ENCODE assay signal across 20 cellular contexts in genomic region chr20:50014570-50015562, GRCh38. TPM values are rescaled to one million over a fixed set of nuclear protein-coding genes. Genes with fewer than 3 reads are reported as not detected.
DNase-seq lines count a peak whose midpoint lies in the region; ATAC-seq and TF ChIP-seq lines count a peak whose summit lies in the region.
"Had no signal": no experiment of that assay in that cellular context is flagged by ENCODE, and none has a peak within 500 bp of the region (broad histone marks: within the 10 kb centered on the region; RNA-seq: fewer than 3 reads in every experiment).

No MANE protein-coding gene starts in this region.

- no peaks in the 10 kb centered on the region for H3K9me3 Mint-ChIP-seq in endodermal cell
- no peaks in the 10 kb centered on the region for H3K9me3 Mint-ChIP-seq in neural progenitor cell
- H3K9me3 Mint-ChIP-seq: activated T-cell treated with anti-CD3 and anti-CD28 coated beads, Interleukin-2, amount 50 U/mL, for 4 hours had no signal

- H3K27ac ChIP-seq in endodermal cell (ENCODE audit: low read depth, low read length) (no peak overlapping the region), neural progenitor cell (no peak overlapping the region)
- H3K27ac ChIP-seq: body of pancreas, colonic mucosa, uterus had no signal

- peaks cover 14% of the 10 kb centered on the region for H3K4me1 ChIP-seq in endodermal cell (ENCODE audit: control insufficient read depth, insufficient read depth, low read length)
- peaks cover 7% of the 10 kb centered on the region for H3K4me1 ChIP-seq in neural progenitor cell
- H3K4me1 ChIP-seq: body of pancreas, colonic mucosa, uterus had no signal

- H3K27ac Mint-ChIP-seq in endodermal cell = peak overlapping the region; percentile 65
- H3K27ac Mint-ChIP-seq in neural progenitor cell = peak overlapping the region; percentile 14
- H3K27ac Mint-ChIP-seq: activated CD8-positive, alpha-beta T cell treated with anti-CD3 and anti-CD28 coated beads, Interleukin-2, amount 10 ng/mL, durations not matched to agents 7 days and 5 days had no signal

- DNase-seq in DMS 273 (lab: John Stamatoyannopoulos, UW; ENCODE audit: unreplicated experiment) = peak; percentile 89
- DNase-seq in NCI-H1694 treated with DMSO at 0.1 percent for 48 hours (lab: John Stamatoyannopoulos, UW) = peak; percentile 75
- peak; percentile 70 for DNase-seq in endodermal cell
- DNase-seq in neural progenitor cell (ENCODE audit: low spot score) = no peak
- DNase-seq in activated T-cell treated with anti-CD3 and anti-CD28 coated beads, Interleukin-2, amount 50 U/mL, for 48 hours = no peak
- DNase-seq in COR-L47 (lab: John Stamatoyannopoulos, UW) = no peak
- no peak for DNase-seq in NCI-H2196 (lab: John Stamatoyannopoulos, UW; ENCODE audit: unreplicated experiment)
- DNase-seq: activated CD8-positive, alpha-beta T cell treated with anti-CD3 and anti-CD28 coated beads, Interleukin-2, amount 10 ng/mL, durations not matched to agents 7 days and 5 days; activated naive CD4-positive, alpha-beta T cell treated with anti-CD3 and anti-CD28 coated beads, Interleukin-2, amount 50 U/mL, for 16 hours; activated T-cell treated with anti-CD3 and anti-CD28 coated beads, Interleukin-2, amount 50 U/mL, for 4 hours; body of pancreas; colonic mucosa; mucosa of descending colon; nucleus accumbens; SHP77; stimulated activated CD4-positive, alpha-beta T cell treated with anti-CD3 and anti-CD28 coated beads, Interleukin-2, amount 100 ng/mL, for 24 hours; T-helper 2 cell; uterus had no signal

- no peak for TF ChIP-seq CTCF in endodermal cell (conservative IDR thresholded peaks at IDR 0.05)
- no peak for TF ChIP-seq CTCF in neural progenitor cell (IDR thresholded peaks at IDR 0.05)

- H3K27me3 ChIP-seq in endodermal cell (ENCODE audit: control insufficient read depth, insufficient read depth, low read length, poor library complexity, severe bottlenecking) = peaks cover 6% of the 10 kb centered on the region
- H3K27me3 ChIP-seq in neural progenitor cell = peaks cover 16% of the 10 kb centered on the region
- H3K27me3 ChIP-seq: body of pancreas, sigmoid colon, uterus had no signal

- peaks cover 8% of the 10 kb centered on the region for H3F3A ChIP-seq in neural progenitor cell (ENCODE audit: low read depth)

- H3K4me3 Mint-ChIP-seq in endodermal cell = no peak overlapping the region
- no peak overlapping the region for H3K4me3 Mint-ChIP-seq in neural progenitor cell
- H3K4me3 Mint-ChIP-seq: activated CD8-positive, alpha-beta T cell treated with anti-CD3 and anti-CD28 coated beads, Interleukin-2, amount 10 ng/mL, durations not matched to agents 7 days and 5 days; activated T-cell treated with anti-CD3 and anti-CD28 coated beads, Interleukin-2, amount 50 U/mL, for 4 hours had no signal

- H3K79me2 ChIP-seq in neural progenitor cell (ENCODE audit: low read depth) = no peaks in the 10 kb centered on the region

- H3K27me3 Mint-ChIP-seq in endodermal cell (ENCODE audit: insufficient read depth) (peaks cover 8% of the 10 kb centered on the region), neural progenitor cell (ENCODE audit: insufficient read depth, low read depth) (peaks cover 14% of the 10 kb centered on the region)

- H3K9me3 ChIP-seq in endodermal cell (ENCODE audit: control insufficient read depth, low read length) (no peaks in the 10 kb centered on the region), neural progenitor cell (ENCODE audit: low read depth) (no peaks in the 10 kb centered on the region)
- H3K9me3 ChIP-seq: body of pancreas, colonic mucosa, mucosa of descending colon, sigmoid colon, uterus had no signal

- H3K36me3 Mint-ChIP-seq in endodermal cell (ENCODE audit: low read depth) (no peaks in the 10 kb centered on the region), neural progenitor cell (no peaks in the 10 kb centered on the region)

- no peak overlapping the region for H2AFZ ChIP-seq in neural progenitor cell (replicated peaks)

- H3K4me2 ChIP-seq in neural progenitor cell = no peak overlapping the region

- H4K20me1 ChIP-seq in neural progenitor cell (ENCODE audit: low read depth) = no peaks in the 10 kb centered on the region

- whole genome bisulfite sequencing in endodermal cell (ENCODE audit: insufficient coverage in 1 of 2, insufficient read length in 1 of 2), 2 experiments = 77 to 80% methylated on average over 9 to 33 of the region's 38 CpGs

- no peak overlapping the region for H3K4me3 ChIP-seq in endodermal cell (ENCODE audit: low read length)
- no peak overlapping the region for H3K4me3 ChIP-seq in neural progenitor cell
- H3K4me3 ChIP-seq: body of pancreas, colonic mucosa, mucosa of descending colon, uterus had no signal

- H3K9ac ChIP-seq in endodermal cell (ENCODE audit: extremely low read depth, low read length, poor library complexity, severe bottlenecking) = no peak overlapping the region
- H3K9ac ChIP-seq in neural progenitor cell = no peak overlapping the region

- no peak for ATAC-seq in HG03095 (IDR thresholded peaks at IDR 0.05; ENCODE audit: unreplicated experiment)
- ATAC-seq: activated CD8-positive, alpha-beta T cell treated with anti-CD3 and anti-CD28 coated beads, Interleukin-2, amount 10 ng/mL, durations not matched to agents 7 days and 5 days; activated T-cell treated with anti-CD3 and anti-CD28 coated beads, Interleukin-2, amount 50 U/mL, for 4 hours; mucosa of descending colon had no signal

- H3K4me1 Mint-ChIP-seq in endodermal cell (peaks cover 25% of the 10 kb centered on the region), neural progenitor cell (peaks cover 32% of the 10 kb centered on the region)

- H3K36me3 ChIP-seq in endodermal cell (ENCODE audit: control insufficient read depth, insufficient read depth, low read length) = no peaks in the 10 kb centered on the region
- H3K36me3 ChIP-seq in neural progenitor cell = no peaks in the 10 kb centered on the region
- H3K36me3 ChIP-seq: colonic mucosa, sigmoid colon, uterus had no signal

RNA-seq across cellular contexts. Expression of gene SNAI1, which starts 32.1 kb away (rescaled TPM):
- total RNA-seq in endodermal cell (10 to 100 TPM; 10.6 to 13.1 TPM), neural progenitor cell (ENCODE audit: low replicate concordance) (1.1 and 4.0 TPM in 2 replicates)
- 8.0 TPM for polyA plus RNA-seq in endodermal cell (2013, experiment 1 of 2)
- polyA plus RNA-seq in endodermal cell (2013, experiment 2 of 2) = 8.3 TPM

Comparison
In these comparisons a context has a peak if more than half of its experiments do, and no peak if none do; other contexts are left out.
1. DNase-seq: peak in DMS 273 (single experiment), NCI-H1694 treated with DMSO at 0.1 percent for 48 hours (single experiment) and endodermal cell (single experiment); none in neural progenitor cell (single experiment), activated T-cell treated with anti-CD3 and anti-CD28 coated beads, Interleukin-2, amount 50 U/mL, for 48 hours (0 of 2), COR-L47 (single experiment) and NCI-H2196 (single experiment).